In the genomic region with DNA sequence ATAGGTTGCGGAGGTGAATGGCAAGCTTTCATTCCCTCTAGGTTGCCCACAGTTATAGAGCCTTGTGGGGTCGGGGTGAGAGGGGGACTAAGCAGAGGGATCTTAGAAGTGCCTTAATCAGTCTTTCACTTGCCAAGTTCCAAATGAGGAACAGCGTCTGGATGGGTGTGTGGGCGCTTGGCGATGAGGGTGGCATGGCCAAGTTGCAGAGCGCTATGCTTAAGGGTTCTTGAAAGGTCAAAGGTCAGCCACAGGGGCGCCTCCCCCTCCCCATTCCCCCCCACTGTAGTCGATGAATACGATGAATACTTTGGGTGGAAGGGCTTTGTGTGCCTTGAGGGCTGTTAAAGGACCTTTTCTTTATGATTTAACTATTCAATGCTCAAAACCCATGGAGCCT, we compare ENCODE assay signal across 19 cellular contexts.
DNase-seq lines count a peak whose midpoint lies in the region; ATAC-seq, FAIRE-seq and TF ChIP-seq lines count a peak whose summit lies in the region.
"Had no signal": no experiment of that assay in that cellular context is flagged by ENCODE, and none has a peak within 500 bp of the region (broad histone marks: within the 10 kb centered on the region; RNA-seq: fewer than 3 reads in every experiment).

No MANE protein-coding gene starts in this region.

- H4K8ac ChIP-seq in H1 (ENCODE audit: extremely low read depth, insufficient read depth, low read length), result no peak overlapping the region

- H3K9me3 ChIP-seq in HepG2 (ENCODE audit: low read length) (no peaks in the 10 kb centered on the region), right lobe of liver (no peaks in the 10 kb centered on the region), H1 (ENCODE audit: insufficient read depth in 2 of 2, low read depth in 1 of 2, low read length in 1 of 2) (no peaks in the 10 kb centered on the region), upper lobe of right lung (no peaks in the 10 kb centered on the region)
- H3K9me3 ChIP-seq: SK-N-SH had no signal

- no peak overlapping the region for H3K4me2 ChIP-seq in HepG2 (ENCODE audit: low read depth, low read length)
- H3K4me2 ChIP-seq in H1 (ENCODE audit: insufficient read depth in 1 of 2, low read depth in 2 of 2, low read length in 2 of 2), result peak overlapping the region; percentile 47 to 55
- H3K4me2 ChIP-seq: SK-N-SH had no signal

- TF ChIP-seq RAD21 in HepG2 (CRISPR knock-in tag; IDR thresholded peaks at IDR 0.05), result no peak
- TF ChIP-seq RAD21 in H1 (IDR thresholded peaks at IDR 0.05 in 1 of 2, conservative IDR thresholded peaks at IDR 0.05 in 1 of 2; ENCODE audit: low read depth in 2 of 2, low read length in 2 of 2), result no peak

- H4K91ac ChIP-seq in H1 (replicated peaks; ENCODE audit: insufficient read length, low read length), result no peak overlapping the region

- peaks cover 4 to 27% of the 10 kb centered on the region in 2 experiments for H3K36me3 ChIP-seq in HepG2 (replicated peaks in 1 of 2; ENCODE audit: control insufficient read depth in 1 of 2, insufficient read depth in 2 of 2, low read length in 2 of 2)
- no peaks in the 10 kb centered on the region for H3K36me3 ChIP-seq in right lobe of liver
- no peaks in the 10 kb centered on the region for H3K36me3 ChIP-seq in H1 (ENCODE audit: control insufficient read depth in 2 of 4, insufficient read depth in 4 of 4, low read length in 3 of 4)
- H3K36me3 ChIP-seq in upper lobe of right lung, result no peaks in the 10 kb centered on the region

- H2BK15ac ChIP-seq in H1 (ENCODE audit: low read length), result no peak overlapping the region

- no peak overlapping the region for H3K14ac ChIP-seq in H1 (ENCODE audit: insufficient read length)

- FAIRE-seq in HepG2 (lab: Jason Lieb, UNC) (no peak), H1 (lab: Jason Lieb, UNC) (peak; percentile 82)

- POLR2A ChIA-PET in HepG2 (lab: Yijun Ruan, JAX), result no interaction called here
- POLR2A ChIA-PET in H1 (lab: Charles Lee; ENCODE audit: partially characterized antibody), result no interaction called here

- 100% methylated on average over 2 of the region's 9 CpGs for WGBS in HepG2 (ENCODE audit: low lambda C conversion rate)
- WGBS in right lobe of liver (ENCODE audit: insufficient coverage, low coverage, low lambda C conversion rate, missing lambda C conversion rate), result 69% methylated on average over 6 of the region's 9 CpGs
- WGBS in H1 (ENCODE audit: extremely low coverage in 1 of 2, insufficient coverage in 1 of 2, insufficient read length in 1 of 2, insufficient replicate concordance in 2 of 2, low coverage in 1 of 2, low lambda C conversion rate in 2 of 2, missing lambda C conversion rate in 1 of 2), 2 experiments, result 18% methylated on average over 9 of the region's 9 CpGs; no CpG with 5 or more reads in 1 of the 2 experiments

- H3K23me2 ChIP-seq in H1 (ENCODE audit: low read depth, low read length), result no peaks in the 10 kb centered on the region; the same call in none of the 2 replicates

- H2AFZ ChIP-seq in HepG2 (ENCODE audit: low read length) (no peak overlapping the region), H1 (ENCODE audit: low read length) (no peak overlapping the region)

- DNase-seq in HepG2 (ENCODE audit: low spot score) (no peak), right lobe of liver (no peak), H1 (ENCODE audit: low read depth in 1 of 2, low spot score in 2 of 2) (peak; percentile 61 to 62), iPS-NIHi7 (ENCODE audit: extremely low spot score) (peak; percentile 48), upper lobe of right lung (no peak), dorsolateral prefrontal cortex (no peak)
- DNase-seq: 8988T, COR-L47, DMS 273 treated with DMSO at 0.1 percent for 48 hours, DND-41, NCI-H1105, NCI-H2227 treated with DMSO at 0.1 percent for 48 hours, NCI-H524, PC-3, RPMI8226, SHP77 treated with DMSO at 0.1 percent for 48 hours, SK-N-SH had no signal

- H3K27me3 ChIP-seq in HepG2 (ENCODE audit: control insufficient read depth in 1 of 2, insufficient read depth in 2 of 2, low read length in 2 of 2), result no peaks in the 10 kb centered on the region
- H3K27me3 ChIP-seq in right lobe of liver, result no peaks in the 10 kb centered on the region
- H3K27me3 ChIP-seq in H1 (replicated peaks in 1 of 4; ENCODE audit: control insufficient read depth in 3 of 4, extremely low read depth in 1 of 4, insufficient read depth in 3 of 4, low read length in 3 of 4), result no peaks in the 10 kb centered on the region
- H3K27me3 ChIP-seq in upper lobe of right lung, result no peaks in the 10 kb centered on the region
- H3K27me3 ChIP-seq in dorsolateral prefrontal cortex, result no peaks in the 10 kb centered on the region

- no peak overlapping the region for H2BK120ac ChIP-seq in H1 (replicated peaks; ENCODE audit: low read depth, low read length)

- peaks cover 24% of the 10 kb centered on the region for H3K79me1 ChIP-seq in H1 (ENCODE audit: low read depth, low read length)

- no peak for TF ChIP-seq EP300 in HepG2 (IDR thresholded peaks at IDR 0.05; ENCODE audit: low read depth in 2 of 2, low read length in 2 of 2)
- no peak for TF ChIP-seq EP300 in HepG2 (CRISPR knock-in tag; IDR thresholded peaks at IDR 0.05; ENCODE audit: borderline replicate concordance)
- peak in 1 of 2 experiments; percentile 33; a peak in 1 of 3 replicates for TF ChIP-seq EP300 in H1 (IDR thresholded peaks at IDR 0.05; ENCODE audit: borderline replicate concordance in 1 of 2, low read depth in 2 of 2, low read length in 2 of 2)

- TF ChIP-seq CTCF in HepG2 (CRISPR knock-in tag; IDR thresholded peaks at IDR 0.05), result no peak
- TF ChIP-seq CTCF in right lobe of liver (IDR thresholded peaks at IDR 0.05), result no peak
- TF ChIP-seq CTCF in H1 (IDR thresholded peaks at IDR 0.05; ENCODE audit: control extremely low read depth in 1 of 3, insufficient read depth in 1 of 3, low read depth in 1 of 3, low read length in 3 of 3), result no peak
- no peak for TF ChIP-seq CTCF in upper lobe of right lung (IDR thresholded peaks at IDR 0.05)
- TF ChIP-seq CTCF in dorsolateral prefrontal cortex (IDR thresholded peaks at IDR 0.05 in 54 of 56, conservative IDR thresholded peaks at IDR 0.05 in 2 of 56; ENCODE audit: low read depth in 1 of 56, partially characterized antibody in 56 of 56), result no peak

- no peak overlapping the region for H4K5ac ChIP-seq in H1 (ENCODE audit: insufficient read length, low read depth, low read length)

- TF ChIP-seq POLR2A in HepG2 (IDR thresholded peaks at IDR 0.05; ENCODE audit: insufficient read depth in 1 of 2, low read depth in 2 of 2, low read length in 2 of 2), result no peak
- TF ChIP-seq POLR2A in right lobe of liver (IDR thresholded peaks at IDR 0.05), result no peak
- TF ChIP-seq POLR2A in H1 (IDR thresholded peaks at IDR 0.05; ENCODE audit: control extremely low read depth in 1 of 2, low read depth in 2 of 2, low read length in 2 of 2), result 0 out of 3 replicates have a peak, but pooled peaks of 1 of the 2 experiments have one; percentile 33

- H2BK12ac ChIP-seq in H1 (ENCODE audit: low read depth, low read length), result 0 out of 2 replicates have a peak overlapping the region, but pooled peaks have one; percentile 82

- 0 out of 2 replicates have a peak overlapping the region, but pooled peaks have one; percentile 69 for H2BK5ac ChIP-seq in H1 (ENCODE audit: low read depth, low read length)

- no peak overlapping the region for H3K23ac ChIP-seq in H1 (ENCODE audit: insufficient read length)

- H3K4me1 ChIP-seq in HepG2 (ENCODE audit: insufficient read depth, low read length) (peaks cover 15% of the 10 kb centered on the region), right lobe of liver (peaks cover 0 to 32% (median 16%) of the 10 kb centered on the region in 4 donors), H1 (replicated peaks in 1 of 4; ENCODE audit: control insufficient read depth in 3 of 4, insufficient read depth in 4 of 4, low read length in 3 of 4) (peaks cover 33 to 70% (median 57%) of the 10 kb centered on the region in 4 experiments), upper lobe of right lung (peaks cover 26% of the 10 kb centered on the region)

- H3K9ac ChIP-seq in HepG2 (ENCODE audit: insufficient read depth, low read depth, low read length) (no peak overlapping the region), H1 (replicated peaks in 1 of 4; ENCODE audit: extremely low read depth in 1 of 4, low read depth in 3 of 4, low read length in 3 of 4) (no peak overlapping the region)
- H3K9ac ChIP-seq: SK-N-SH had no signal

- no peak overlapping the region for H3K4ac ChIP-seq in H1 (replicated peaks; ENCODE audit: insufficient read length, low read depth, low read length)

- H3K27ac ChIP-seq in HepG2 (ENCODE audit: extremely low read length, insufficient read depth, low read length) (no peak overlapping the region), right lobe of liver (no peak overlapping the region), H1 (ENCODE audit: low read depth, low read length) (no peak overlapping the region), upper lobe of right lung (no peak overlapping the region), dorsolateral prefrontal cortex (no peak overlapping the region)

- no peak overlapping the region for H3K56ac ChIP-seq in H1 (replicated peaks; ENCODE audit: insufficient read length, low read depth, low read length)

- no peak overlapping the region for H2AK5ac ChIP-seq in H1 (ENCODE audit: low read depth, low read length)

- H3K18ac ChIP-seq in H1 (ENCODE audit: extremely low read depth, low read length), result peak overlapping the region; percentile 75

- H4K20me1 ChIP-seq in HepG2 (ENCODE audit: insufficient read depth, low read length) (peaks cover 44% of the 10 kb centered on the region), H1 (replicated peaks in 1 of 2; ENCODE audit: control insufficient read depth in 1 of 2, insufficient read depth in 2 of 2, low read length in 2 of 2) (peaks cover 10 to 21% of the 10 kb centered on the region in 2 experiments)

- no TSS peak for BruUV-seq in HepG2 (replicated peaks; lab: Mats Ljungman, UMichigan)

- no peak overlapping the region for H3K4me3 ChIP-seq in HepG2 (replicated peaks in 1 of 3; ENCODE audit: insufficient read depth in 1 of 3, low read depth in 2 of 3, low read length in 3 of 3)
- no peak overlapping the region for H3K4me3 ChIP-seq in right lobe of liver
- peak overlapping the region in 1 of 4 experiments; percentile 32; a peak in 2 of 8 replicates for H3K4me3 ChIP-seq in H1 (ENCODE audit: extremely low read depth in 1 of 4, insufficient read depth in 2 of 4, low read depth in 3 of 4, low read length in 4 of 4)
- H3K4me3 ChIP-seq in upper lobe of right lung, result no peak overlapping the region
- no peak overlapping the region for H3K4me3 ChIP-seq in dorsolateral prefrontal cortex

- H2BK20ac ChIP-seq in H1 (ENCODE audit: low read length), result no peak overlapping the region

- CTCF ChIA-PET in HepG2 (lab: Yijun Ruan, JAX; ENCODE audit: low intra/inter-chr PET ratio, low total read pairs), result no interaction called here
- CTCF ChIA-PET in H1 (lab: Charles Lee; ENCODE audit: partially characterized antibody), result interaction anchor here (0.6 to 1.8 kb wide), 4 partner anchors 9 to 582 kb away, joined by 3 to 4 read pairs (median 3); no protein-coding TSS in a partner anchor

- intact Hi-C loops in HepG2 (cut with micrococcal nuclease; ENCODE audit: unreplicated experiment), result no loop called here
- intact Hi-C loops in right lobe of liver (cut with DNase I), result no loop called here
- intact Hi-C loops in upper lobe of right lung (cut with DNase I), result loop anchor here (10.0 kb wide), 1 partner anchor 420 kb away; no protein-coding TSS in a partner anchor
- intact Hi-C loops in dorsolateral prefrontal cortex (cut with DNase I), result loop anchor here in 1 of 2 donors (10.0 kb wide), 1 partner anchor 250 kb away; no protein-coding TSS in a partner anchor

- ATAC-seq in HepG2, result no peak
- ATAC-seq in right lobe of liver, result no peak
- peak; percentile 65 for ATAC-seq in upper lobe of right lung
- ATAC-seq in HG03378 (IDR thresholded peaks at IDR 0.05; ENCODE audit: unreplicated experiment), result no peak
- no peak for ATAC-seq in HG02571 (IDR thresholded peaks at IDR 0.05; ENCODE audit: unreplicated experiment)
- ATAC-seq: PC-3 had no signal

- in situ Hi-C loops in HepG2 (cut with HindIII; ENCODE audit: extremely low pct_ligation_motif_present, low pct_unique_long_range_greater_than_20kb), result no loop called here

- peaks cover 29% of the 10 kb centered on the region for H3K79me2 ChIP-seq in HepG2 (ENCODE audit: insufficient read depth, low read length)
- peaks cover 6 to 77% of the 10 kb centered on the region in 2 experiments for H3K79me2 ChIP-seq in H1 (ENCODE audit: control insufficient read depth in 1 of 2, insufficient read depth in 2 of 2, low read length in 2 of 2)

Comparison
In these comparisons a context has a peak if more than half of its experiments do, and no peak if none do; other contexts are left out.
1. DNase-seq: peak in H1 (2 of 2) and iPS-NIHi7 (single experiment); none in HepG2 (single experiment), right lobe of liver (0 of 3), upper lobe of right lung (single experiment) and dorsolateral prefrontal cortex (0 of 10).